29 cellular contexts compared by ENCODE assay signal in genomic region chr5:72117281-72117680, GRCh38. TPM values are rescaled to one million over a fixed set of nuclear protein-coding genes. Genes with fewer than 3 reads are reported as not detected.
"Had no signal": no experiment of that assay in that cellular context is flagged by ENCODE, and none has a peak within 500 bp of the region (broad histone marks: within the 10 kb centered on the region; RNA-seq: fewer than 3 reads in every experiment).

No MANE protein-coding gene starts in this region.

- H3K36me3 ChIP-seq: spleen had no signal

- H3K9me3 ChIP-seq: spleen, suprapubic skin had no signal

- H3K27me3 ChIP-seq: suprapubic skin had no signal

- DNase-seq: activated CD4-positive, alpha-beta memory T cell treated with anti-CD3 and anti-CD28 coated beads, Interleukin-2, amount 10 ng/mL, durations not matched to agents 7 days and 5 days; activated CD4-positive, alpha-beta T cell treated with anti-CD3 and anti-CD28 coated beads, Interleukin-2, amount 10 ng/mL, durations not matched to agents 24 days and 14 days; activated CD8-positive, alpha-beta memory T cell treated with anti-CD3 and anti-CD28 coated beads, Interleukin-2, amount 50 U/mL, for 48 hours; activated gamma-delta T cell; activated naive CD4-positive, alpha-beta T cell treated with anti-CD3 and anti-CD28 coated beads, Interleukin-2, amount 10 ng/mL, durations not matched to agents 7 days and 5 days; activated naive CD8-positive, alpha-beta T cell treated with anti-CD3 and anti-CD28 coated beads, Interleukin-2, amount 10 ng/mL, durations not matched to agents 7 days and 5 days; activated T-cell treated with anti-CD3 and anti-CD28 coated beads, Interleukin-2, amount 50 U/mL, for 24 hours; amniotic stem cell; caudate nucleus; endodermal cell; hypothalamus; immature natural killer cell; kidney; left colon; mammary epithelial cell; naive B cell; occipital lobe; posterior cingulate gyrus; right cardiac atrium; spleen; stimulated activated naive CD4-positive, alpha-beta T cell; trophoblast cell; WERI-Rb-1 had no signal

- ATAC-seq: activated CD4-positive, CD25-positive, alpha-beta regulatory T cell treated with anti-CD3 and anti-CD28 coated beads, Interleukin-2, amount 50 U/mL, for 24 hours; esophagus mucosa; left colon; right cardiac atrium had no signal

- H3K27ac ChIP-seq: spleen, suprapubic skin, WERI-Rb-1 had no signal

- H3K4me1 ChIP-seq: spleen had no signal

- FAIRE-seq: frontal cortex, kidney, TTC549, urothelium cell line had no signal

- H3K4me3 ChIP-seq: spleen, suprapubic skin had no signal

RNA-seq across cellular contexts. Expression of gene MAP1B, which starts 10.0 kb away (rescaled TPM):
- total RNA-seq: activated naive CD8-positive, alpha-beta T cell treated with anti-CD3 and anti-CD28 coated beads, Interleukin-2, amount 10 ng/mL, durations not matched to agents 7 days and 5 days had no signal
